7 cellular contexts compared by ENCODE assay signal in genomic region chr16:30609928-30610839, GRCh38. TPM values are rescaled to one million over a fixed set of nuclear protein-coding genes. Genes with fewer than 3 reads are reported as not detected.
A peak's percentile ranks its signal among the peaks of the same experiment; 100 is the strongest.
DNase-seq lines count a peak whose midpoint lies in the region; ATAC-seq, FAIRE-seq and TF ChIP-seq lines count a peak whose summit lies in the region.

ZNF689 (minus strand) TSS chr16:30610389; CDS start chr16:30610041, 348 bp downstream.

- H3K4me1 ChIP-seq in body of pancreas (peaks cover 17% of the 10 kb centered on the region), sigmoid colon (peaks cover 0 to 23% (median 16%) of the 10 kb centered on the region in 4 donors)

- ATAC-seq in GM18519 (IDR thresholded peaks at IDR 0.05; ENCODE audit: low FRiP score, unreplicated experiment) (peak; percentile 85), HG03060 (IDR thresholded peaks at IDR 0.05; ENCODE audit: low read depth, unreplicated experiment) (peak; percentile 66), body of pancreas (peak; percentile 98)

- TF ChIP-seq CTCF in body of pancreas (IDR thresholded peaks at IDR 0.05) (peak in 1 of 7 experiments; percentile 1), sigmoid colon (IDR thresholded peaks at IDR 0.05) (no peak)

- H3K4me3 ChIP-seq in body of pancreas (peak within 1 kb of the TSS; percentile 64 to 90), sigmoid colon (peak within 1 kb of the TSS; percentile 69 to 96 (median 83))

- 1% methylated on average over 31 to 63 of the region's 63 CpGs for WGBS in body of pancreas, 2 donors
- 0% methylated on average over 63 of the region's 63 CpGs for WGBS in sigmoid colon, 2 donors

- H3K36me3 ChIP-seq in body of pancreas (replicated peaks in 1 of 2; ENCODE audit: insufficient read depth in 1 of 2, low read depth in 2 of 2) (no peaks in the 10 kb centered on the region), sigmoid colon (peaks cover 0 to 37% (median 3%) of the 10 kb centered on the region in 4 donors)

- intact Hi-C loops in body of pancreas (cut with DNase I) = no loop called here
- intact Hi-C loops in sigmoid colon (cut with DNase I) = no loop called here

- DNase-seq in NCI-H2107 treated with DMSO at 0.1 percent for 48 hours (lab: John Stamatoyannopoulos, UW; ENCODE audit: unreplicated experiment) (peak; percentile 93), body of pancreas (peak; percentile 97 to 98 (median 98)), iPS DF 4.7 (ENCODE audit: extremely low read depth, low spot score) (peak; percentile 95), sigmoid colon (peak; percentile 98)

- TF ChIP-seq POLR2A in body of pancreas (IDR thresholded peaks at IDR 0.05) (peak; percentile 33 to 89 (median 81)), sigmoid colon (IDR thresholded peaks at IDR 0.05) (peak; percentile 32 to 36)

- H3K27ac ChIP-seq in body of pancreas = peak within 1 kb of the TSS; percentile 90 to 98 (median 96)
- H3K27ac ChIP-seq in sigmoid colon = peak within 1 kb of the TSS; percentile 96 to 99 (median 97)

- FAIRE-seq in TTC549 (lab: Jason Lieb, UNC) = peak; percentile 85

- no peaks in the 10 kb centered on the region for H3K27me3 ChIP-seq in body of pancreas
- no peaks in the 10 kb centered on the region for H3K27me3 ChIP-seq in sigmoid colon

- H3K9me3 ChIP-seq in body of pancreas = no peaks in the 10 kb centered on the region
- no peaks in the 10 kb centered on the region for H3K9me3 ChIP-seq in sigmoid colon

- TF ChIP-seq EP300 in sigmoid colon (IDR thresholded peaks at IDR 0.05) = no peak

RNA-seq across cellular contexts. Expression of gene ZNF689, which starts in this region (rescaled TPM):
- 1 to 10 TPM; 4.6 to 7.0 TPM for total RNA-seq in body of pancreas
- total RNA-seq in sigmoid colon = 10 to 100 TPM in 1 of 4 donors, 1 to 10 TPM in 3; 7.9 to 10.3 (median 9.8) TPM
- 1 to 10 TPM; 3.6 to 5.2 (median 4.9) TPM for polyA plus RNA-seq in sigmoid colon

Comparison
In these comparisons a context has a peak if more than half of its experiments do, and no peak if none do; other contexts are left out.
1. Peak in every context shown above with its lines: DNase-seq, ATAC-seq, H3K4me3 ChIP-seq and H3K27ac ChIP-seq.